In genomic region chr17:73835605-73836004, GRCh38 we compare ENCODE assay signal across 14 cellular contexts.
"Had no signal": no experiment of that assay in that cellular context is flagged by ENCODE, and none has a peak within 500 bp of the region (broad histone marks: within the 10 kb centered on the region; RNA-seq: fewer than 3 reads in every experiment).

No MANE protein-coding gene starts in this region.

- H3K9me3 ChIP-seq: lower lobe of right lung, pancreas, sigmoid colon, testis, upper lobe of right lung had no signal

- DNase-seq: activated CD4-positive, alpha-beta T cell treated with anti-CD3 and anti-CD28 coated beads for 1 hour; activated gamma-delta T cell treated with Interleukin-2 at 50 U/mL for 16 hours; dorsolateral prefrontal cortex; endodermal cell; head of caudate nucleus; left cardiac atrium; lower lobe of right lung; pancreas; sigmoid colon; spleen; stomach; SW 1271; testis; upper lobe of right lung had no signal

- H3K27ac ChIP-seq: dorsolateral prefrontal cortex, lower lobe of right lung, pancreas, sigmoid colon, spleen, stomach, testis, upper lobe of right lung had no signal

- H3K4me3 ChIP-seq: dorsolateral prefrontal cortex, lower lobe of right lung, pancreas, sigmoid colon, spleen, stomach, testis, upper lobe of right lung had no signal

- H3K27me3 ChIP-seq: pancreas, testis, upper lobe of right lung had no signal

- H3K4me3 Mint-ChIP-seq: endodermal cell had no signal

- ATAC-seq: left cardiac atrium, lower lobe of right lung, pancreas, upper lobe of right lung had no signal

- H3K27ac Mint-ChIP-seq: endodermal cell had no signal

- H3K36me3 ChIP-seq: lower lobe of right lung, pancreas, sigmoid colon, spleen, stomach, upper lobe of right lung had no signal

- H3K4me1 ChIP-seq: lower lobe of right lung, pancreas, sigmoid colon, testis, upper lobe of right lung had no signal
